2 cellular contexts compared by ENCODE assay signal in the genomic region with DNA sequence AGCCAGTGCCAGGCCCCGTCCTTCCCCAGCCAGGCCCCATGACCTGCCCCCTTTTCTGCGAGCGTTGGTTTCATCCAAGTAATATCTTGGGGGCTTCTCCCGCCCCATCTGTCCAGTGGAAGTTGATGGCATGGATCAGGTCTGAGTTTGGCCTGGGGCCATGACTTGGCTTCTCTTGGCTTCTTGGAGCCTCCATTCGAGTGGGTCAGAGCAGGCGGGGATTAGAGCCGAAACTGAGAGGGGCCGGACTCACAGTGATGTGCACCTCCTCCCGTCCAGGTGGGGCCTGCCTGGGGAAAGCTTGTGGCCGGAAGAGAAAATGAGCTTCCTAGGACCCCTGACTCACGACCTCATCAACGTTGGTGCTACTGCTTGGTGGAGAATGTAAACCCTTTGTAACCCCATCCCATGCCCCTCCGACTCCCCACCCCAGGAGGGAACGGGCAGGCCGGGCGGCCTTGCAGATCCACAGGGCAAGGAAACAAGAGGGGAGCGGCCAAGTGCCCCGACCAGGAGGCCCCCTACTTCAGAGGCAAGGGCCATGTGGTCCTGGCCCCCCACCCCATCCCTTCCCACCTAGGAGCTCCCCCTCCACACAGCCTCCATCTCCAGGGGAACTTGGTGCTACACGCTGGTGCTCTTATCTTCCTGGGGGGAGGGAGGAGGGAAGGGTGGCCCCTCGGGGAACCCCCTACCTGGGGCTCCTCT.
TF ChIP-seq lines count a peak whose summit lies in the region.

No MANE protein-coding gene starts in this region.

TF ChIP-seq in SK-N-SH, 30 proteins besides CTCF, POLR2A, EP300 and RAD21 (continued from another document):
- TF ChIP-seq, protein P1, sequence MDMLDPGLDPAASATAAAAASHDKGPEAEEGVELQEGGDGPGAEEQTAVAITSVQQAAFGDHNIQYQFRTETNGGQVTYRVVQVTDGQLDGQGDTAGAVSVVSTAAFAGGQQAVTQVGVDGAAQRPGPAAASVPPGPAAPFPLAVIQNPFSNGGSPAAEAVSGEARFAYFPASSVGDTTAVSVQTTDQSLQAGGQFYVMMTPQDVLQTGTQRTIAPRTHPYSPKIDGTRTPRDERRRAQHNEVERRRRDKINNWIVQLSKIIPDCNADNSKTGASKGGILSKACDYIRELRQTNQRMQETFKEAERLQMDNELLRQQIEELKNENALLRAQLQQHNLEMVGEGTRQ (IDR thresholded peaks at IDR 0.05; ENCODE audit: borderline replicate concordance, low read depth, low read length) = no peak
- TF ChIP-seq, protein P2, sequence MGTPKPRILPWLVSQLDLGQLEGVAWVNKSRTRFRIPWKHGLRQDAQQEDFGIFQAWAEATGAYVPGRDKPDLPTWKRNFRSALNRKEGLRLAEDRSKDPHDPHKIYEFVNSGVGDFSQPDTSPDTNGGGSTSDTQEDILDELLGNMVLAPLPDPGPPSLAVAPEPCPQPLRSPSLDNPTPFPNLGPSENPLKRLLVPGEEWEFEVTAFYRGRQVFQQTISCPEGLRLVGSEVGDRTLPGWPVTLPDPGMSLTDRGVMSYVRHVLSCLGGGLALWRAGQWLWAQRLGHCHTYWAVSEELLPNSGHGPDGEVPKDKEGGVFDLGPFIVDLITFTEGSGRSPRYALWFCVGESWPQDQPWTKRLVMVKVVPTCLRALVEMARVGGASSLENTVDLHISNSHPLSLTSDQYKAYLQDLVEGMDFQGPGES (IDR thresholded peaks at IDR 0.05; ENCODE audit: low read depth, low read length) = no peak
- TF ChIP-seq ELF1 (IDR thresholded peaks at IDR 0.05) = no peak
- TF ChIP-seq, protein P3, sequence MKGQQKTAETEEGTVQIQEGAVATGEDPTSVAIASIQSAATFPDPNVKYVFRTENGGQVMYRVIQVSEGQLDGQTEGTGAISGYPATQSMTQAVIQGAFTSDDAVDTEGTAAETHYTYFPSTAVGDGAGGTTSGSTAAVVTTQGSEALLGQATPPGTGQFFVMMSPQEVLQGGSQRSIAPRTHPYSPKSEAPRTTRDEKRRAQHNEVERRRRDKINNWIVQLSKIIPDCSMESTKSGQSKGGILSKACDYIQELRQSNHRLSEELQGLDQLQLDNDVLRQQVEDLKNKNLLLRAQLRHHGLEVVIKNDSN (IDR thresholded peaks at IDR 0.05; ENCODE audit: borderline replicate concordance, low read depth) = no peak
- TF ChIP-seq POLR2AphosphoS5 (IDR thresholded peaks at IDR 0.05; ENCODE audit: low read depth, low read length) = no peak
- TF ChIP-seq, protein P4, sequence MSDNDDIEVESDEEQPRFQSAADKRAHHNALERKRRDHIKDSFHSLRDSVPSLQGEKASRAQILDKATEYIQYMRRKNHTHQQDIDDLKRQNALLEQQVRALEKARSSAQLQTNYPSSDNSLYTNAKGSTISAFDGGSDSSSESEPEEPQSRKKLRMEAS (IDR thresholded peaks at IDR 0.05; ENCODE audit: low read depth) = no peak
- TF ChIP-seq FOSL2 (IDR thresholded peaks at IDR 0.05; ENCODE audit: borderline replicate concordance, low read depth) = no peak
- TF ChIP-seq RFX5 (IDR thresholded peaks at IDR 0.05; ENCODE audit: low read length) = no peak
- no peak for TF ChIP-seq SIN3A (IDR thresholded peaks at IDR 0.05; ENCODE audit: borderline replicate concordance, low read depth, low read length)
- TF ChIP-seq TEAD4 (IDR thresholded peaks at IDR 0.05; ENCODE audit: borderline replicate concordance, insufficient read depth) = no peak

TF ChIP-seq in SK-N-SH treated with all-trans-retinoic acid at 6 μM for 48 hours, 23 proteins besides CTCF, POLR2A, EP300 and RAD21 (continued from another document):
- TF ChIP-seq, protein P5, sequence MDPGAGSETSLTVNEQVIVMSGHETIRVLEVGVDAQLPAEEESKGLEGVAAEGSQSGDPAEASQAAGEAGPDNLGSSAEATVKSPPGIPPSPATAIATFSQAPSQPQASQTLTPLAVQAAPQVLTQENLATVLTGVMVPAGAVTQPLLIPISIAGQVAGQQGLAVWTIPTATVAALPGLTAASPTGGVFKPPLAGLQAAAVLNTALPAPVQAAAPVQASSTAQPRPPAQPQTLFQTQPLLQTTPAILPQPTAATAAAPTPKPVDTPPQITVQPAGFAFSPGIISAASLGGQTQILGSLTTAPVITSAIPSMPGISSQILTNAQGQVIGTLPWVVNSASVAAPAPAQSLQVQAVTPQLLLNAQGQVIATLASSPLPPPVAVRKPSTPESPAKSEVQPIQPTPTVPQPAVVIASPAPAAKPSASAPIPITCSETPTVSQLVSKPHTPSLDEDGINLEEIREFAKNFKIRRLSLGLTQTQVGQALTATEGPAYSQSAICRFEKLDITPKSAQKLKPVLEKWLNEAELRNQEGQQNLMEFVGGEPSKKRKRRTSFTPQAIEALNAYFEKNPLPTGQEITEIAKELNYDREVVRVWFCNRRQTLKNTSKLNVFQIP (CRISPR knock-in tag; IDR thresholded peaks at IDR 0.05; ENCODE audit: borderline replicate concordance, low read depth) = no peak
- TF ChIP-seq ZC3H10 (CRISPR knock-in tag; IDR thresholded peaks at IDR 0.05) = no peak
- TF ChIP-seq CSDC2 (CRISPR knock-in tag; IDR thresholded peaks at IDR 0.05) = no peak
- TF ChIP-seq GLIS3 (CRISPR knock-in tag; IDR thresholded peaks at IDR 0.05) = no peak
